Comparison of ENCODE assay signal across 10 cellular contexts in the genomic region with DNA sequence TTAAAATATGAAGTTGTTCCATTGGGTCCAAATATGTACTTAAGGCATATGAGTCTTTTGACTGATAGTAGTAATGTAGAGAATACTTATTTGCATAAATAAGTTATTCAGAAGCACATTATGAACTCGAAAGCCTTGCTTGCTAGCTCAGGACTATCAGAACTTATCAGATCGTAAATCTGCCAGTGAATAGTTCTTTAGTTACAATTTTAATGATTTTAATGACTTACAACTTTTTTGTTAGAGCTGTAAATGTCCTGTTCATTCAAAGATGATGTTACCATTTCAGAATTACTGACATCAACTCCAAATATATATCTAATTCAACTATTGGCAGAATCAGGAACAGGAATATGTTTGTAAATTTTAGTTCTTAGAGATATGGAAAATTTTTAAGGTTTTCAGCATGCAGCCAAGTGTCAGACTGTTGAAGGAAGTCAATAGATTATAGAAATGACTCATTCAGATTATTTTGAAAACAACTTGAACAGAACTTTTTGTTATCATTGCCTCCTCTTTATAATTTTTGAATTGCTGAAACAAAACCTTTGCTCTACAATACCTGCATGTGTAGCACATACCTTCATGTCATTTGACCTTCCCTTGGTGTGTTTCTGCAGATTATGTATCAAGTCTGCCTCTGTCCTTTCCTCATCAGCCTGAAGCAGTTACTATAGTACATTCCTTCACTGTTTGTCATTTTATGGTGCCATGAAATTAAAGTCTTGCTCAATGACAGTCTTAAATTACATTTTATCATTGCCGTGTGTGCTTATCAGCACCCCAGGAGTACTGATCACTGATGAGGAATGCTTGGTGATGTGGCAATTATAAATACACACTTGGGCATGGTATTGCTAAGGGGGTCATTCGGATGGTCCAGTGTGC. TPM values are rescaled to one million over a fixed set of nuclear protein-coding genes. Genes with fewer than 3 reads are reported as not detected.
DNase-seq lines count a peak whose midpoint lies in the region; ATAC-seq and TF ChIP-seq lines count a peak whose summit lies in the region.
"Had no signal": no experiment of that assay in that cellular context is flagged by ENCODE, and none has a peak within 500 bp of the region (broad histone marks: within the 10 kb centered on the region; RNA-seq: fewer than 3 reads in every experiment).

No MANE protein-coding gene starts in this region.

- H3K9me3 Mint-ChIP-seq in dendritic cell treated with granulocyte-macrophage colony-stimulating factor and Interleukin-4, amounts not matched to agents 40 ng/mL and 50 ng/mL, for 4 days, result no peaks in the 10 kb centered on the region
- H3K9me3 Mint-ChIP-seq in naive thymus-derived CD8-positive, alpha-beta T cell, result no peaks in the 10 kb centered on the region
- H3K9me3 Mint-ChIP-seq in stimulated activated memory B cell treated with anti-CD40 and anti-IgM and Interleukin-4, amounts not matched to agents 10 μg/mL and 1 μg/mL and 100 μg/mL, for 72 hours, result no peaks in the 10 kb centered on the region

- H3K36me3 ChIP-seq in WERI-Rb-1, result peaks cover 2% of the 10 kb centered on the region

- no peak overlapping the region for H3K4me3 Mint-ChIP-seq in dendritic cell treated with granulocyte-macrophage colony-stimulating factor and Interleukin-4, amounts not matched to agents 40 ng/mL and 50 ng/mL, for 4 days
- no peak overlapping the region for H3K4me3 Mint-ChIP-seq in naive thymus-derived CD8-positive, alpha-beta T cell
- H3K4me3 Mint-ChIP-seq in stimulated activated memory B cell treated with anti-CD40 and anti-IgM and Interleukin-4, amounts not matched to agents 10 μg/mL and 1 μg/mL and 100 μg/mL, for 72 hours, result no peak overlapping the region
- H3K4me3 Mint-ChIP-seq: stimulated activated naive CD8-positive, alpha-beta T cell treated with anti-CD3 and anti-CD28 coated beads, Interleukin-15, amount 100 ng/mL, for 72 hours had no signal

- peak overlapping the region; percentile 1 for H3K27ac Mint-ChIP-seq in dendritic cell treated with granulocyte-macrophage colony-stimulating factor and Interleukin-4, amounts not matched to agents 40 ng/mL and 50 ng/mL, for 4 days
- H3K27ac Mint-ChIP-seq in naive thymus-derived CD8-positive, alpha-beta T cell, result peak overlapping the region in 7 of 10 donors; percentile 17 to 83 (median 23)
- H3K27ac Mint-ChIP-seq in stimulated activated memory B cell treated with anti-CD40 and anti-IgM and Interleukin-4, amounts not matched to agents 10 μg/mL and 1 μg/mL and 100 μg/mL, for 72 hours, result no peak overlapping the region

- no peak for ATAC-seq in naive thymus-derived CD8-positive, alpha-beta T cell
- ATAC-seq in HG02938 (IDR thresholded peaks at IDR 0.05; ENCODE audit: unreplicated experiment), result no peak
- ATAC-seq in stimulated activated memory B cell treated with anti-CD40 and anti-IgM and Interleukin-4, amounts not matched to agents 10 μg/mL and 1 μg/mL and 100 μg/mL, for 72 hours, result no peak
- ATAC-seq: stimulated activated naive CD8-positive, alpha-beta T cell treated with anti-CD3 and anti-CD28 coated beads, Interleukin-15, amount 100 ng/mL, for 72 hours had no signal

- intact Hi-C loops in dendritic cell treated with granulocyte-macrophage colony-stimulating factor and Interleukin-4, amounts not matched to agents 40 ng/mL and 50 ng/mL, for 4 days (cut with micrococcal nuclease), result no loop called here

- no peak overlapping the region for H3K27ac ChIP-seq in WERI-Rb-1

- H3K9me3 ChIP-seq in WERI-Rb-1 (ENCODE audit: severe bottlenecking), result no peaks in the 10 kb centered on the region

- no peaks in the 10 kb centered on the region for H3K27me3 ChIP-seq in WERI-Rb-1 (ENCODE audit: insufficient read depth, low read depth, severe bottlenecking)

- peaks cover 77% of the 10 kb centered on the region for H3K36me3 Mint-ChIP-seq in dendritic cell treated with granulocyte-macrophage colony-stimulating factor and Interleukin-4, amounts not matched to agents 40 ng/mL and 50 ng/mL, for 4 days (ENCODE audit: low read depth)
- peaks cover 11 to 44% (median 27%) of the 10 kb centered on the region in 3 donors for H3K36me3 Mint-ChIP-seq in naive thymus-derived CD8-positive, alpha-beta T cell
- H3K36me3 Mint-ChIP-seq in stimulated activated memory B cell treated with anti-CD40 and anti-IgM and Interleukin-4, amounts not matched to agents 10 μg/mL and 1 μg/mL and 100 μg/mL, for 72 hours, result peaks cover 80% of the 10 kb centered on the region

- peak; percentile 72 for DNase-seq in Daoy (ENCODE audit: low read depth)
- DNase-seq in NCI-H226, result peak; percentile 92
- no peak for DNase-seq in naive thymus-derived CD8-positive, alpha-beta T cell
- no peak for DNase-seq in globus pallidus (ENCODE audit: low spot score)
- DNase-seq in WERI-Rb-1, result no peak
- DNase-seq: stimulated activated CD4-positive, alpha-beta T cell treated with anti-CD3 and anti-CD28 coated beads, Interleukin-12 subunit alpha, Interleukin-12 subunit beta, amount 100 ng/mL, for 4 hours; stimulated activated naive CD8-positive, alpha-beta T cell treated with anti-CD3 and anti-CD28 coated beads, Interleukin-15, amount 100 ng/mL, for 72 hours had no signal

- TF ChIP-seq CTCF in WERI-Rb-1 (IDR thresholded peaks at IDR 0.05; ENCODE audit: low read depth, low read length), result no peak

- peaks cover 14% of the 10 kb centered on the region for H3K4me1 Mint-ChIP-seq in dendritic cell treated with granulocyte-macrophage colony-stimulating factor and Interleukin-4, amounts not matched to agents 40 ng/mL and 50 ng/mL, for 4 days (ENCODE audit: low read depth)
- H3K4me1 Mint-ChIP-seq in naive thymus-derived CD8-positive, alpha-beta T cell, result peaks cover 34 to 91% (median 67%) of the 10 kb centered on the region in 4 donors
- peaks cover 48% of the 10 kb centered on the region for H3K4me1 Mint-ChIP-seq in stimulated activated memory B cell treated with anti-CD40 and anti-IgM and Interleukin-4, amounts not matched to agents 10 μg/mL and 1 μg/mL and 100 μg/mL, for 72 hours

- POLR2A ChIA-PET in naive thymus-derived CD8-positive, alpha-beta T cell (lab: Charles Lee), result no interaction called here

- H3K4me3 ChIP-seq in WERI-Rb-1 (ENCODE audit: low read depth, low read length), result no peak overlapping the region

- no peaks in the 10 kb centered on the region for H3K27me3 Mint-ChIP-seq in dendritic cell treated with granulocyte-macrophage colony-stimulating factor and Interleukin-4, amounts not matched to agents 40 ng/mL and 50 ng/mL, for 4 days
- no peaks in the 10 kb centered on the region for H3K27me3 Mint-ChIP-seq in naive thymus-derived CD8-positive, alpha-beta T cell
- no peaks in the 10 kb centered on the region for H3K27me3 Mint-ChIP-seq in stimulated activated memory B cell treated with anti-CD40 and anti-IgM and Interleukin-4, amounts not matched to agents 10 μg/mL and 1 μg/mL and 100 μg/mL, for 72 hours
- H3K27me3 Mint-ChIP-seq: stimulated activated naive CD8-positive, alpha-beta T cell treated with anti-CD3 and anti-CD28 coated beads, Interleukin-15, amount 100 ng/mL, for 72 hours had no signal

RNA-seq across cellular contexts. Expression of a gene that starts 44.9 kb away (rescaled TPM):
- total RNA-seq in Daoy (2014; rRNA removed; shearing (Covaris generic)), result 36.2 and 46.0 TPM in 2 replicates
- total RNA-seq in naive thymus-derived CD8-positive, alpha-beta T cell, result 10 to 100 TPM; 37.1 to 38.7 TPM
- 10 to 100 TPM; 42.3 to 60.0 (median 46.0) TPM for polyA plus RNA-seq in naive thymus-derived CD8-positive, alpha-beta T cell

Comparison
In these comparisons a context has a peak if more than half of its experiments do, and no peak if none do; other contexts are left out.
1. DNase-seq: peak in Daoy (single experiment) and NCI-H226 (single experiment); none in naive thymus-derived CD8-positive, alpha-beta T cell (0 of 10), globus pallidus (single experiment) and WERI-Rb-1 (single experiment).